1 cellular context compared by ENCODE assay signal in the genomic region with DNA sequence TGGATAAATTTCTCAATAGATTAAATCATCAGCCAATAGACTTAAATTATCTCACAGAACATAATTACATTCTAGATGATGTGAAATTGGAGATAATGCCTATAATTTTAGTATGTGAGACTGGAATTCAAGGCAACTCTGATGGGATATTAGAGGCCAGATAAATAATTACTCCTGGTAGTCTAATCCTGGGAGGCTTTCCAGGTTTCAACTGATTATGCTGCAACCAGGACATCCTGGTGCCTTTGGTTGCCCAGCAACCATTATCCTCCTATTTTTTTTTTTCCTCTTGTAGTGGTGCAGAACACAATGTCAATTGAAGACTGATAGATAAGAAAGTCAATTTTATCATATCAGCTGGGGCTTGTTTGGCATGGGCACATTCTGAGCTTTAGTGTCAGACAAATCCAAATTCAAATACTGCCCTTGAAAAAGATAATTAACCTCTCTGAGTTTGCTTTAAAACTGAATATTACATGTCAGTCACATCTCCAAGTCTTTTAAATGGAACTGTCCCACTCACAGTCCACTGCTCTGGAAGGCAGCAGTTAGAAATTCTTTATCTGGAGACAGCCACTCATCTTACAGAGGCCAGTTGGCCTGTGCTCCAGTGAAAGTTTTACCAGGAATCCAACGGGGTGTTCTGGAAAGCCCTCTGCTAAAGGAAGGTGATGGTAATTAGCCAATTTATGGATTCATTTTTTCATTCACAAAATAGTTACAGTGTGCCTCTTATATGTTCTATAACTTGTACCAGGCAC.
TF ChIP-seq lines count a peak whose summit lies in the region.

No MANE protein-coding gene starts in this region.

TF ChIP-seq in endothelial cell of umbilical vein, 7 proteins besides CTCF, POLR2A, EP300 and RAD21:
- TF ChIP-seq MYC (IDR thresholded peaks at IDR 0.05; ENCODE audit: low read depth, low read length) (no peak), POLR2AphosphoS5 (IDR thresholded peaks at IDR 0.05; ENCODE audit: insufficient read depth, low read depth, low read length) (no peak), EZH2 (IDR thresholded peaks at IDR 0.05; ENCODE audit: borderline replicate concordance, low read depth, low read length, severe bottlenecking) (no peak), JUN (IDR thresholded peaks at IDR 0.05; ENCODE audit: borderline replicate concordance, insufficient read depth, insufficient read length, low read depth) (no peak), FOS (IDR thresholded peaks at IDR 0.05; ENCODE audit: borderline replicate concordance, insufficient read depth, low read length) (no peak), GATA2 (IDR thresholded peaks at IDR 0.05; ENCODE audit: insufficient read depth, insufficient read length, low read depth, low read length) (no peak)
- TF ChIP-seq, protein P1, sequence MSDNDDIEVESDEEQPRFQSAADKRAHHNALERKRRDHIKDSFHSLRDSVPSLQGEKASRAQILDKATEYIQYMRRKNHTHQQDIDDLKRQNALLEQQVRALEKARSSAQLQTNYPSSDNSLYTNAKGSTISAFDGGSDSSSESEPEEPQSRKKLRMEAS (IDR thresholded peaks at IDR 0.05; ENCODE audit: insufficient read depth, insufficient read length): no peak
